Comparison of ENCODE assay signal across 12 cellular contexts in genomic region chr2:241741016-241741415, GRCh38. TPM values are rescaled to one million over a fixed set of nuclear protein-coding genes. Genes with fewer than 3 reads are reported as not detected.
DNase-seq lines count a peak whose midpoint lies in the region; ATAC-seq and TF ChIP-seq lines count a peak whose summit lies in the region.
"Had no signal": no experiment of that assay in that cellular context is flagged by ENCODE, and none has a peak within 500 bp of the region (broad histone marks: within the 10 kb centered on the region; RNA-seq: fewer than 3 reads in every experiment).

No MANE protein-coding gene starts in this region.

- peak; percentile 75 for DNase-seq in activated effector memory CD4-positive, alpha-beta T cell treated with anti-CD3 and anti-CD28 coated beads, Interleukin-2, amount 50 U/mL, for 16 hours
- DNase-seq in activated effector memory CD4-positive, alpha-beta T cell treated with Interleukin-2 at 50 U/mL for 16 hours: no peak
- peak in 1 of 3 donors; percentile 34 for DNase-seq in T-helper 17 cell
- peak; percentile 46 for DNase-seq in activated naive CD8-positive, alpha-beta T cell treated with anti-CD3 and anti-CD28 coated beads, Interleukin-2, amount 50 U/mL, for 24 hours
- peak; percentile 62 for DNase-seq in stimulated activated CD8-positive, alpha-beta memory T cell treated with anti-CD3 and anti-CD28 coated beads, Interleukin-4, amount 100 ng/mL, for 48 hours
- no peak for DNase-seq in ascending aorta (ENCODE audit: low spot score in 2 of 2)
- DNase-seq in MG63: no peak
- DNase-seq: erythroblast, H9, left cardiac atrium had no signal

- H3K4me3 ChIP-seq in ascending aorta: no peak overlapping the region
- H3K4me3 ChIP-seq in MG63: no peak overlapping the region
- H3K4me3 ChIP-seq: adrenal gland had no signal

- peak; percentile 76 for ATAC-seq in T-helper 17 cell
- peak; percentile 68 for ATAC-seq in activated naive CD8-positive, alpha-beta T cell treated with anti-CD3 and anti-CD28 coated beads, Interleukin-2, amount 50 U/mL, for 24 hours
- no peak for ATAC-seq in GM21423 (IDR thresholded peaks at IDR 0.05; ENCODE audit: unreplicated experiment)
- ATAC-seq: left cardiac atrium had no signal

- intact Hi-C loops in ascending aorta (cut with DNase I): no loop called here

- no peaks in the 10 kb centered on the region for H3K27me3 ChIP-seq in ascending aorta
- H3K27me3 ChIP-seq in MG63: no peaks in the 10 kb centered on the region
- H3K27me3 ChIP-seq: adrenal gland had no signal

- no peaks in the 10 kb centered on the region for H3K4me1 ChIP-seq in ascending aorta

- H3K27me3 Mint-ChIP-seq in T-helper 17 cell: no peaks in the 10 kb centered on the region
- H3K27me3 Mint-ChIP-seq in activated naive CD8-positive, alpha-beta T cell treated with anti-CD3 and anti-CD28 coated beads, Interleukin-2, amount 50 U/mL, for 24 hours: no peaks in the 10 kb centered on the region

- peak overlapping the region; percentile 77 for H3K4me3 Mint-ChIP-seq in T-helper 17 cell
- H3K4me3 Mint-ChIP-seq in activated naive CD8-positive, alpha-beta T cell treated with anti-CD3 and anti-CD28 coated beads, Interleukin-2, amount 50 U/mL, for 24 hours: peak overlapping the region; percentile 41
- H3K4me3 Mint-ChIP-seq: H9 had no signal

- H3K27ac ChIP-seq in ascending aorta: no peak overlapping the region
- H3K27ac ChIP-seq: adrenal gland had no signal

- H3K9me3 Mint-ChIP-seq in activated naive CD8-positive, alpha-beta T cell treated with anti-CD3 and anti-CD28 coated beads, Interleukin-2, amount 50 U/mL, for 24 hours: no peaks in the 10 kb centered on the region
- H3K9me3 Mint-ChIP-seq: H9 had no signal

- H3K36me3 ChIP-seq in ascending aorta (peaks cover 17 to 30% of the 10 kb centered on the region in 2 donors), MG63 (peaks cover 53% of the 10 kb centered on the region)

- TF ChIP-seq CTCF in ascending aorta (IDR thresholded peaks at IDR 0.05): no peak

- peaks cover 7% of the 10 kb centered on the region for H3K36me3 Mint-ChIP-seq in T-helper 17 cell (ENCODE audit: low read depth)
- peaks cover 24% of the 10 kb centered on the region for H3K36me3 Mint-ChIP-seq in activated naive CD8-positive, alpha-beta T cell treated with anti-CD3 and anti-CD28 coated beads, Interleukin-2, amount 50 U/mL, for 24 hours (ENCODE audit: low read depth)

- peak overlapping the region; percentile 43 for H3K27ac Mint-ChIP-seq in T-helper 17 cell
- H3K27ac Mint-ChIP-seq in activated naive CD8-positive, alpha-beta T cell treated with anti-CD3 and anti-CD28 coated beads, Interleukin-2, amount 50 U/mL, for 24 hours: peak overlapping the region; percentile 44
- H3K27ac Mint-ChIP-seq: H9 had no signal

- H3K9me3 ChIP-seq in T-helper 17 cell (ENCODE audit: control insufficient read depth, low read length, poor library complexity, severe bottlenecking): no peaks in the 10 kb centered on the region
- H3K9me3 ChIP-seq in ascending aorta: no peaks in the 10 kb centered on the region
- H3K9me3 ChIP-seq in MG63: no peaks in the 10 kb centered on the region
- H3K9me3 ChIP-seq: adrenal gland had no signal

- peaks cover 21% of the 10 kb centered on the region for H3K4me1 Mint-ChIP-seq in T-helper 17 cell
- peaks cover 37% of the 10 kb centered on the region for H3K4me1 Mint-ChIP-seq in activated naive CD8-positive, alpha-beta T cell treated with anti-CD3 and anti-CD28 coated beads, Interleukin-2, amount 50 U/mL, for 24 hours
- H3K4me1 Mint-ChIP-seq: H9 had no signal

RNA-seq across cellular contexts. Expression of gene D2HGDH, which starts 6.6 kb away (rescaled TPM):
- total RNA-seq in T-helper 17 cell (10 to 100 TPM; 28.0 to 32.6 TPM), ascending aorta (22.2 TPM)
- 18.7 and 28.1 TPM in 2 replicates for total RNA-seq in MG63 (2014; rRNA removed; shearing (Covaris generic); ENCODE audit: low replicate concordance)

RNA-seq across cellular contexts. Expression of gene GAL3ST2, which starts 35.6 kb away (rescaled TPM):
- total RNA-seq in T-helper 17 cell (1 to 10 TPM; 2.2 to 2.4 TPM), ascending aorta (not detected)
- total RNA-seq in MG63 (2014; rRNA removed; shearing (Covaris generic); ENCODE audit: low replicate concordance): 1.7 TPM in 1 of 2 replicates, not detected in the other

RNA-seq across cellular contexts. Expression of gene ING5, which starts 39.2 kb away (rescaled TPM):
- 10 to 100 TPM; 50.2 to 60.8 TPM for total RNA-seq in T-helper 17 cell
- total RNA-seq in ascending aorta: 38.1 TPM
- total RNA-seq in MG63 (2014; rRNA removed; shearing (Covaris generic); ENCODE audit: low replicate concordance): 10.3 and 45.2 TPM in 2 replicates

RNA-seq across cellular contexts. Expression of gene DTYMK, which starts 54.4 kb away (rescaled TPM):
- total RNA-seq in T-helper 17 cell (10 to 100 TPM; 11.9 TPM), ascending aorta (25.0 TPM)
- 48.4 and 87.7 TPM in 2 replicates for total RNA-seq in MG63 (2014; rRNA removed; shearing (Covaris generic); ENCODE audit: low replicate concordance)

Comparison
In these comparisons a context has a peak if more than half of its experiments do, and no peak if none do; other contexts are left out.
1. DNase-seq: peak in activated effector memory CD4-positive, alpha-beta T cell treated with anti-CD3 and anti-CD28 coated beads, Interleukin-2, amount 50 U/mL, for 16 hours (single experiment), activated naive CD8-positive, alpha-beta T cell treated with anti-CD3 and anti-CD28 coated beads, Interleukin-2, amount 50 U/mL, for 24 hours (single experiment) and stimulated activated CD8-positive, alpha-beta memory T cell treated with anti-CD3 and anti-CD28 coated beads, Interleukin-4, amount 100 ng/mL, for 48 hours (single experiment); none in activated effector memory CD4-positive, alpha-beta T cell treated with Interleukin-2 at 50 U/mL for 16 hours (single experiment), ascending aorta (0 of 2) and MG63 (single experiment).